14 cellular contexts compared by ENCODE assay signal in genomic region chr4:156138781-156139280, GRCh38.
A peak's percentile ranks its signal among the peaks of the same experiment; 100 is the strongest.
DNase-seq lines count a peak whose midpoint lies in the region; ATAC-seq, FAIRE-seq and TF ChIP-seq lines count a peak whose summit lies in the region.
"Had no signal": no experiment of that assay in that cellular context is flagged by ENCODE, and none has a peak within 500 bp of the region (broad histone marks: within the 10 kb centered on the region; RNA-seq: fewer than 3 reads in every experiment).

No MANE protein-coding gene starts in this region.

- H3K27me3 ChIP-seq in neural cell (ENCODE audit: insufficient read depth, low read depth, low read length) (no peaks in the 10 kb centered on the region), sigmoid colon (no peaks in the 10 kb centered on the region)

- no peaks in the 10 kb centered on the region for H4K20me1 ChIP-seq in neural cell (ENCODE audit: insufficient read depth)

- no peaks in the 10 kb centered on the region for H3K9me2 ChIP-seq in neural cell (ENCODE audit: insufficient read depth, low read length)

- no peak for ATAC-seq in GM19463 (IDR thresholded peaks at IDR 0.05; ENCODE audit: unreplicated experiment)
- ATAC-seq: CD8-positive, alpha-beta T cell; HepG2 had no signal

- TF ChIP-seq POLR2A in sigmoid colon (IDR thresholded peaks at IDR 0.05): no peak

- H3K4me2 ChIP-seq in neural cell (ENCODE audit: low read length): no peak overlapping the region

- no peak overlapping the region for H3K9ac ChIP-seq in neural cell (ENCODE audit: low read length)

- H3K36me3 ChIP-seq in neural cell (ENCODE audit: insufficient read depth, low read length) (no peaks in the 10 kb centered on the region), sigmoid colon (no peaks in the 10 kb centered on the region)

- intact Hi-C loops in sigmoid colon (cut with DNase I): no loop called here

- no peaks in the 10 kb centered on the region for H3K9me3 ChIP-seq in neural cell (ENCODE audit: low read length)
- H3K9me3 ChIP-seq in sigmoid colon: no peaks in the 10 kb centered on the region

- H3K4me3 ChIP-seq in AG10803 (ENCODE audit: low read length) (no peak overlapping the region), neural cell (ENCODE audit: low read length) (no peak overlapping the region), sigmoid colon (no peak overlapping the region)

- no peak overlapping the region for H2AFZ ChIP-seq in neural cell (ENCODE audit: low read depth, low read length)

- H3K4me1 ChIP-seq in sigmoid colon: peaks cover 0 to 35% (median 22%) of the 10 kb centered on the region in 4 donors

- TF ChIP-seq CTCF in AG10803 (conservative IDR thresholded peaks at IDR 0.05; ENCODE audit: low read length) (no peak), neural cell (IDR thresholded peaks at IDR 0.05; ENCODE audit: poor library complexity, severe bottlenecking) (no peak), sigmoid colon (IDR thresholded peaks at IDR 0.05) (no peak)

- TF ChIP-seq RAD21 in neural cell (conservative IDR thresholded peaks at IDR 0.05): no peak

- peak; percentile 31 for DNase-seq in AG10803 (ENCODE audit: low read depth)
- DNase-seq in sigmoid colon: no peak
- no peak for DNase-seq in LoVo (ENCODE audit: low spot score)
- DNase-seq in COLO829 (ENCODE audit: low spot score): no peak
- DNase-seq: CD8-positive, alpha-beta T cell; DMS 273 treated with DMSO at 0.1 percent for 48 hours; HCEC 1CT; HFFc6 had no signal

- H3K27ac ChIP-seq in neural cell (ENCODE audit: low read length) (peak overlapping the region; percentile 86), sigmoid colon (peak overlapping the region in 3 of 4 donors; percentile 45 to 70 (median 70))

- FAIRE-seq in TTC549 (lab: Jason Lieb, UNC): peak; percentile 48
- FAIRE-seq: A204.1, HepG2, HTR-8/SVneo had no signal

- H3F3A ChIP-seq in neural cell (ENCODE audit: insufficient read depth, low read length, poor library complexity, severe bottlenecking): peaks cover 11% of the 10 kb centered on the region

- no peak for TF ChIP-seq EP300 in neural cell (conservative IDR thresholded peaks at IDR 0.05; ENCODE audit: poor library complexity, severe bottlenecking)
- no peak for TF ChIP-seq EP300 in sigmoid colon (IDR thresholded peaks at IDR 0.05)

- 86 to 87% methylated on average over 9 of the region's 9 CpGs for WGBS in sigmoid colon, 2 donors

- H3K79me2 ChIP-seq in neural cell (replicated peaks; ENCODE audit: insufficient read depth, low read length): no peaks in the 10 kb centered on the region

TF ChIP-seq in neural cell, 6 proteins besides CTCF, POLR2A, EP300 and RAD21:
- no peak for TF ChIP-seq SMC3 (conservative IDR thresholded peaks at IDR 0.05; ENCODE audit: poor library complexity)
- no peak for TF ChIP-seq TAF1 (IDR thresholded peaks at IDR 0.05; ENCODE audit: low read depth)
- TF ChIP-seq POLR2AphosphoS5 (IDR thresholded peaks at IDR 0.05): no peak
- TF ChIP-seq EZH2 (IDR thresholded peaks at IDR 0.05; ENCODE audit: borderline replicate concordance, insufficient read depth, low read length, poor library complexity, severe bottlenecking): no peak
- TF ChIP-seq, protein P1, sequence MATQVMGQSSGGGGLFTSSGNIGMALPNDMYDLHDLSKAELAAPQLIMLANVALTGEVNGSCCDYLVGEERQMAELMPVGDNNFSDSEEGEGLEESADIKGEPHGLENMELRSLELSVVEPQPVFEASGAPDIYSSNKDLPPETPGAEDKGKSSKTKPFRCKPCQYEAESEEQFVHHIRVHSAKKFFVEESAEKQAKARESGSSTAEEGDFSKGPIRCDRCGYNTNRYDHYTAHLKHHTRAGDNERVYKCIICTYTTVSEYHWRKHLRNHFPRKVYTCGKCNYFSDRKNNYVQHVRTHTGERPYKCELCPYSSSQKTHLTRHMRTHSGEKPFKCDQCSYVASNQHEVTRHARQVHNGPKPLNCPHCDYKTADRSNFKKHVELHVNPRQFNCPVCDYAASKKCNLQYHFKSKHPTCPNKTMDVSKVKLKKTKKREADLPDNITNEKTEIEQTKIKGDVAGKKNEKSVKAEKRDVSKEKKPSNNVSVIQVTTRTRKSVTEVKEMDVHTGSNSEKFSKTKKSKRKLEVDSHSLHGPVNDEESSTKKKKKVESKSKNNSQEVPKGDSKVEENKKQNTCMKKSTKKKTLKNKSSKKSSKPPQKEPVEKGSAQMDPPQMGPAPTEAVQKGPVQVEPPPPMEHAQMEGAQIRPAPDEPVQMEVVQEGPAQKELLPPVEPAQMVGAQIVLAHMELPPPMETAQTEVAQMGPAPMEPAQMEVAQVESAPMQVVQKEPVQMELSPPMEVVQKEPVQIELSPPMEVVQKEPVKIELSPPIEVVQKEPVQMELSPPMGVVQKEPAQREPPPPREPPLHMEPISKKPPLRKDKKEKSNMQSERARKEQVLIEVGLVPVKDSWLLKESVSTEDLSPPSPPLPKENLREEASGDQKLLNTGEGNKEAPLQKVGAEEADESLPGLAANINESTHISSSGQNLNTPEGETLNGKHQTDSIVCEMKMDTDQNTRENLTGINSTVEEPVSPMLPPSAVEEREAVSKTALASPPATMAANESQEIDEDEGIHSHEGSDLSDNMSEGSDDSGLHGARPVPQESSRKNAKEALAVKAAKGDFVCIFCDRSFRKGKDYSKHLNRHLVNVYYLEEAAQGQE (IDR thresholded peaks at IDR 0.05; ENCODE audit: borderline replicate concordance): no peak
- TF ChIP-seq MXI1 (conservative IDR thresholded peaks at IDR 0.05; ENCODE audit: poor library complexity, severe bottlenecking): no peak
